In genomic region chr19:48474084-48474592, GRCh38 we compare ENCODE assay signal across 1 cellular context.
TF ChIP-seq lines count a peak whose summit lies in the region.

No MANE protein-coding gene starts in this region.

TF ChIP-seq in HepG2, 621 proteins besides CTCF, POLR2A, EP300 and RAD21:
- TF ChIP-seq RBFOX2 (IDR thresholded peaks at IDR 0.05; ENCODE audit: low read depth, low read length) (0 out of 2 replicates have a peak, but pooled peaks have one; percentile 36), HOXA9 (CRISPR knock-in tag; IDR thresholded peaks at IDR 0.05; ENCODE audit: borderline replicate concordance) (no peak)
TF ChIP-seq in HepG2: peak in this region for 1.
